ENCODE assay signal across 34 cellular contexts in the genomic region with DNA sequence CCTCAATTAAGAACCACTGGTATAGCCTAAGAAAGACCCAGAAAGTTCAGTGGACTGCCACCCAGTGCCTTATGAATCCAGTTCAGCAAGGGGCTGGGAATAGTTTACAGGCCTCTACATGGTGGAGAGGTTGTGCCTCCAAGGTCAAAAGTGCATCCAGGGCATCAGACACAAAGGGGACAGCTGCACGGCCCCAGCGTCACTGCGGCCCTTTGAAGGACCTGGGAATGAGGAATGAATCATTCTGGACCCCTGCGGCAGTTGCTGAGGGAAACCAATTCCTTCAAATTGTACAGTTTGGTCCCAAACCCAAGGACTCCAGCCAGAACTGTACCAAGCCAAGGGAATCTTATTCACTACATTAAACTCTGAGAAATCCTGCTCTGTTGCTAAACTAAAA. TPM values are rescaled to one million over a fixed set of nuclear protein-coding genes. Genes with fewer than 3 reads are reported as not detected.
"Had no signal": no experiment of that assay in that cellular context is flagged by ENCODE, and none has a peak within 500 bp of the region (broad histone marks: within the 10 kb centered on the region; RNA-seq: fewer than 3 reads in every experiment).

No MANE protein-coding gene starts in this region.

- H3K27me3 ChIP-seq: colonic mucosa, esophagus squamous epithelium, heart right ventricle, neutrophil, pancreas, right atrium auricular region, testis, tibial artery, upper lobe of left lung had no signal

- H3K4me1 Mint-ChIP-seq: stimulated activated memory B cell treated with anti-CD40 and anti-IgM and Interleukin-4, amounts not matched to agents 10 μg/mL and 1 μg/mL and 100 μg/mL, for 72 hours had no signal

- H3K27ac ChIP-seq: colonic mucosa, esophagus squamous epithelium, heart right ventricle, lower lobe of right lung, neutrophil, pancreas, prostate gland, right atrium auricular region, testis, tibial artery, upper lobe of left lung had no signal

- H3K9me3 ChIP-seq: colonic mucosa, esophagus squamous epithelium, heart right ventricle, lower lobe of right lung, neutrophil, pancreas, prostate gland, right atrium auricular region, testis, tibial artery, upper lobe of left lung had no signal

- H3K9me3 Mint-ChIP-seq: dendritic cell treated with granulocyte-macrophage colony-stimulating factor and Interleukin-4, amounts not matched to agents 40 ng/mL and 50 ng/mL, for 4 days; naive thymus-derived CD4-positive, alpha-beta T cell; nephron; stimulated activated memory B cell treated with anti-CD40 and anti-IgM and Interleukin-4, amounts not matched to agents 10 μg/mL and 1 μg/mL and 100 μg/mL, for 72 hours had no signal

- FAIRE-seq: endometrium, islet of Langerhans, pancreas, urothelium cell line had no signal

- H3K27ac Mint-ChIP-seq: dendritic cell treated with granulocyte-macrophage colony-stimulating factor and Interleukin-4, amounts not matched to agents 40 ng/mL and 50 ng/mL, for 4 days; naive thymus-derived CD4-positive, alpha-beta T cell; nephron; stimulated activated memory B cell treated with anti-CD40 and anti-IgM and Interleukin-4, amounts not matched to agents 10 μg/mL and 1 μg/mL and 100 μg/mL, for 72 hours had no signal

- H3K4me1 ChIP-seq: colonic mucosa, esophagus squamous epithelium, heart right ventricle, lower lobe of right lung, pancreas, prostate gland, right atrium auricular region, testis, tibial artery, upper lobe of left lung had no signal

- ATAC-seq: heart right ventricle; left colon; left ventricle myocardium superior; lower lobe of right lung; naive thymus-derived CD4-positive, alpha-beta T cell; pancreas; sciatic nerve; stimulated activated memory B cell treated with anti-CD40 and anti-IgM and Interleukin-4, amounts not matched to agents 10 μg/mL and 1 μg/mL and 100 μg/mL, for 72 hours; stimulated activated naive CD8-positive, alpha-beta T cell treated with anti-CD3 and anti-CD28 coated beads, Interleukin-15, Interleukin-2, amounts not matched to agents 100 U/mL and 50 U/mL, for 24 hours had no signal

- H3K27me3 Mint-ChIP-seq: dendritic cell treated with granulocyte-macrophage colony-stimulating factor and Interleukin-4, amounts not matched to agents 40 ng/mL and 50 ng/mL, for 4 days; naive thymus-derived CD4-positive, alpha-beta T cell; stimulated activated memory B cell treated with anti-CD40 and anti-IgM and Interleukin-4, amounts not matched to agents 10 μg/mL and 1 μg/mL and 100 μg/mL, for 72 hours had no signal

- H3K4me3 ChIP-seq: colonic mucosa, esophagus squamous epithelium, heart right ventricle, lower lobe of right lung, pancreas, prostate gland, right atrium auricular region, testis, tibial artery, upper lobe of left lung had no signal

- DNase-seq: central memory CD4-positive, alpha-beta T cell; colonic mucosa; effector memory CD4-positive, alpha-beta T cell; erythroblast; esophagus squamous epithelium; foreskin melanocyte; glutamatergic neuron; heart right ventricle; kidney glomerular epithelial cell; left colon; left ventricle myocardium superior; lower lobe of right lung; naive thymus-derived CD4-positive, alpha-beta T cell; pancreas; stimulated activated CD4-positive, alpha-beta T cell treated with anti-CD3 and anti-CD28 coated beads, Interleukin-2, amount 100 ng/mL, for 24 hours; stimulated activated CD4-positive, alpha-beta T cell treated with anti-CD3 and anti-CD28 coated beads, Interleukin-4, amount 100 ng/mL, for 24 hours; stimulated activated naive CD8-positive, alpha-beta T cell treated with anti-CD3 and anti-CD28 coated beads, Interleukin-15, Interleukin-2, amounts not matched to agents 100 U/mL and 50 U/mL, for 24 hours; substantia nigra; testis; tibial artery; upper lobe of left lung had no signal

- H3K36me3 ChIP-seq: colonic mucosa, neutrophil had no signal

- H3K4me3 Mint-ChIP-seq: dendritic cell treated with granulocyte-macrophage colony-stimulating factor and Interleukin-4, amounts not matched to agents 40 ng/mL and 50 ng/mL, for 4 days; naive thymus-derived CD4-positive, alpha-beta T cell; nephron; stimulated activated memory B cell treated with anti-CD40 and anti-IgM and Interleukin-4, amounts not matched to agents 10 μg/mL and 1 μg/mL and 100 μg/mL, for 72 hours had no signal

RNA-seq across cellular contexts. Expression of a gene that starts 10.8 kb away (rescaled TPM):
- total RNA-seq: esophagus squamous epithelium; heart right ventricle; left ventricle myocardium superior; lower lobe of right lung; mononuclear cell; naive thymus-derived CD4-positive, alpha-beta T cell; omental fat pad; right atrium auricular region; sciatic nerve; skeletal muscle tissue had no signal
- polyA plus RNA-seq: heart right ventricle; naive thymus-derived CD4-positive, alpha-beta T cell had no signal
